In the genomic region with DNA sequence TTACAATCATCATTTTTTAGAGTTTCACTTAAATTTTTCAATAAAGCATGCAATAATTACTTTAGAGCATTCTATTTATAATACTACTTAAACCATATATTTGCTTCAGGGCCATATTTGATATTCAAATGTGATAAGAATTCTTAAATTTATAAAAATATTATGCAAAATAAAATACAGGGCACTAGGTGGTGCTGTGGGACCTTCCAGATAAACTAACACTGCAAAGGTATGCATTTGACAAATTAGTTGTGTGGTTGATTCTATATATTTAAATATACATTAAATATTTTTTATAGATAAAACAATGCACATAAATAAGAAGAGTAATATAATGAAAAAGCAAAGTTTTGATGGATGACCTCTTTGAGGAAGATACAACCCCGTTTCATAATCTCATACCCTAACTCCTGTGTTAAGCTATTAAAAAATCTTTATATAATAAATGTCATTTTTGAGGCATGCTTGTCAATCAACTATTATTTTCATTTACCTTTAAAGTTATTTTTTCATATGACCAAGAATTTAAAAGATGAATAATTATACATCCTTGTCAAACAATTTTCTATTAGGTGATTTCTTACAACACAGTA, we compare ENCODE assay signal across 8 cellular contexts.
A peak's percentile ranks its signal among the peaks of the same experiment; 100 is the strongest.
DNase-seq lines count a peak whose midpoint lies in the region; ATAC-seq and TF ChIP-seq lines count a peak whose summit lies in the region.

No MANE protein-coding gene starts in this region.

- H3K27ac ChIP-seq in CD4-positive, CD25-positive, alpha-beta regulatory T cell (ENCODE audit: insufficient read depth, low read length, poor library complexity, severe bottlenecking): no peak overlapping the region
- H3K27ac ChIP-seq in SJCRH30: no peak overlapping the region

- H3K4me3 ChIP-seq in CD4-positive, CD25-positive, alpha-beta regulatory T cell (ENCODE audit: low read depth, low read length): no peak overlapping the region
- H3K4me3 ChIP-seq in SJCRH30 (no peak overlapping the region), epithelial cell of esophagus (ENCODE audit: low read length) (no peak overlapping the region), retinal pigment epithelial cell (ENCODE audit: low read length) (no peak overlapping the region)

- CTCF ChIA-PET in activated CD8-positive, alpha-beta memory T cell treated with anti-CD3 and anti-CD28 coated beads, Interleukin-2, amount 10 ng/mL, durations not matched to agents 7 days and 5 days (lab: Charles Lee): interaction anchor here (0.8 to 1.4 kb wide), 4 partner anchors 13 to 573 kb away, joined by 3 to 4 read pairs (median 4); no protein-coding TSS in a partner anchor

- no peak for ATAC-seq in CD4-positive, CD25-positive, alpha-beta regulatory T cell (ENCODE audit: low read depth in 2 of 2)
- ATAC-seq in GM19035 (IDR thresholded peaks at IDR 0.05; ENCODE audit: unreplicated experiment) (peak; percentile 45), GM19467 (IDR thresholded peaks at IDR 0.05; ENCODE audit: unreplicated experiment) (no peak)
- no peak for ATAC-seq in activated CD8-positive, alpha-beta memory T cell treated with anti-CD3 and anti-CD28 coated beads, Interleukin-2, amount 10 ng/mL, durations not matched to agents 7 days and 5 days

- H3K27ac Mint-ChIP-seq in CD4-positive, CD25-positive, alpha-beta regulatory T cell: no peak overlapping the region
- H3K27ac Mint-ChIP-seq in activated CD8-positive, alpha-beta memory T cell treated with anti-CD3 and anti-CD28 coated beads, Interleukin-2, amount 10 ng/mL, durations not matched to agents 7 days and 5 days: no peak overlapping the region

- H3K4me1 Mint-ChIP-seq in CD4-positive, CD25-positive, alpha-beta regulatory T cell: peaks cover 3 to 12% (median 6%) of the 10 kb centered on the region in 4 donors
- H3K4me1 Mint-ChIP-seq in activated CD8-positive, alpha-beta memory T cell treated with anti-CD3 and anti-CD28 coated beads, Interleukin-2, amount 10 ng/mL, durations not matched to agents 7 days and 5 days: peaks cover 15% of the 10 kb centered on the region

- no peaks in the 10 kb centered on the region for H3K9me3 ChIP-seq in CD4-positive, CD25-positive, alpha-beta regulatory T cell (ENCODE audit: control insufficient read depth in 2 of 2, low read length in 2 of 2)
- no peaks in the 10 kb centered on the region for H3K9me3 ChIP-seq in SJCRH30 (replicated peaks)

- H3K4me1 ChIP-seq in CD4-positive, CD25-positive, alpha-beta regulatory T cell (ENCODE audit: control insufficient read depth, insufficient read depth, low read length, poor library complexity, severe bottlenecking): no peaks in the 10 kb centered on the region
- H3K4me1 ChIP-seq in SJCRH30: no peaks in the 10 kb centered on the region

- no peak overlapping the region for H3K4me3 Mint-ChIP-seq in CD4-positive, CD25-positive, alpha-beta regulatory T cell
- H3K4me3 Mint-ChIP-seq in activated CD8-positive, alpha-beta memory T cell treated with anti-CD3 and anti-CD28 coated beads, Interleukin-2, amount 10 ng/mL, durations not matched to agents 7 days and 5 days: no peak overlapping the region

- no peaks in the 10 kb centered on the region for H3K27me3 Mint-ChIP-seq in CD4-positive, CD25-positive, alpha-beta regulatory T cell
- no peaks in the 10 kb centered on the region for H3K27me3 Mint-ChIP-seq in activated CD8-positive, alpha-beta memory T cell treated with anti-CD3 and anti-CD28 coated beads, Interleukin-2, amount 10 ng/mL, durations not matched to agents 7 days and 5 days

- no peaks in the 10 kb centered on the region for H3K27me3 ChIP-seq in CD4-positive, CD25-positive, alpha-beta regulatory T cell (ENCODE audit: control insufficient read depth, insufficient read depth, low read length)
- H3K27me3 ChIP-seq in SJCRH30: no peaks in the 10 kb centered on the region

- TF ChIP-seq CTCF in epithelial cell of esophagus (IDR thresholded peaks at IDR 0.05; ENCODE audit: insufficient read depth, low read depth, low read length, missing control alignments) (peak; percentile 58), retinal pigment epithelial cell (conservative IDR thresholded peaks at IDR 0.05; ENCODE audit: low read depth, low read length) (peak; percentile 56)

- H3K36me3 ChIP-seq in CD4-positive, CD25-positive, alpha-beta regulatory T cell (ENCODE audit: control insufficient read depth, insufficient read depth, low read length): no peaks in the 10 kb centered on the region
- no peaks in the 10 kb centered on the region for H3K36me3 ChIP-seq in SJCRH30

- DNase-seq in CD4-positive, CD25-positive, alpha-beta regulatory T cell: peak in 2 of 3 donors; percentile 48 to 62
- DNase-seq in SJCRH30 (peak; percentile 5 to 53), epithelial cell of esophagus (ENCODE audit: low read depth) (peak; percentile 61), retinal pigment epithelial cell (ENCODE audit: low read depth) (no peak)
- no peak for DNase-seq in activated T-cell treated with anti-CD3 and anti-CD28 coated beads, Interleukin-2, amount 50 U/mL, for 1 hour
- no peak for DNase-seq in activated CD8-positive, alpha-beta memory T cell treated with anti-CD3 and anti-CD28 coated beads, Interleukin-2, amount 10 ng/mL, durations not matched to agents 7 days and 5 days

- H3K9me3 Mint-ChIP-seq in CD4-positive, CD25-positive, alpha-beta regulatory T cell: no peaks in the 10 kb centered on the region
- no peaks in the 10 kb centered on the region for H3K9me3 Mint-ChIP-seq in activated CD8-positive, alpha-beta memory T cell treated with anti-CD3 and anti-CD28 coated beads, Interleukin-2, amount 10 ng/mL, durations not matched to agents 7 days and 5 days (ENCODE audit: low read depth)

- no peaks in the 10 kb centered on the region for H3K36me3 Mint-ChIP-seq in CD4-positive, CD25-positive, alpha-beta regulatory T cell
- H3K36me3 Mint-ChIP-seq in activated CD8-positive, alpha-beta memory T cell treated with anti-CD3 and anti-CD28 coated beads, Interleukin-2, amount 10 ng/mL, durations not matched to agents 7 days and 5 days: no peaks in the 10 kb centered on the region

Comparison
In these comparisons a context has a peak if more than half of its experiments do, and no peak if none do; other contexts are left out.
1. DNase-seq: peak in CD4-positive, CD25-positive, alpha-beta regulatory T cell (2 of 3), SJCRH30 (2 of 2) and epithelial cell of esophagus (single experiment); none in retinal pigment epithelial cell (single experiment), activated T-cell treated with anti-CD3 and anti-CD28 coated beads, Interleukin-2, amount 50 U/mL, for 1 hour (single experiment) and activated CD8-positive, alpha-beta memory T cell treated with anti-CD3 and anti-CD28 coated beads, Interleukin-2, amount 10 ng/mL, durations not matched to agents 7 days and 5 days (single experiment).